Comparison of ENCODE assay signal across 8 cellular contexts in the genomic region with DNA sequence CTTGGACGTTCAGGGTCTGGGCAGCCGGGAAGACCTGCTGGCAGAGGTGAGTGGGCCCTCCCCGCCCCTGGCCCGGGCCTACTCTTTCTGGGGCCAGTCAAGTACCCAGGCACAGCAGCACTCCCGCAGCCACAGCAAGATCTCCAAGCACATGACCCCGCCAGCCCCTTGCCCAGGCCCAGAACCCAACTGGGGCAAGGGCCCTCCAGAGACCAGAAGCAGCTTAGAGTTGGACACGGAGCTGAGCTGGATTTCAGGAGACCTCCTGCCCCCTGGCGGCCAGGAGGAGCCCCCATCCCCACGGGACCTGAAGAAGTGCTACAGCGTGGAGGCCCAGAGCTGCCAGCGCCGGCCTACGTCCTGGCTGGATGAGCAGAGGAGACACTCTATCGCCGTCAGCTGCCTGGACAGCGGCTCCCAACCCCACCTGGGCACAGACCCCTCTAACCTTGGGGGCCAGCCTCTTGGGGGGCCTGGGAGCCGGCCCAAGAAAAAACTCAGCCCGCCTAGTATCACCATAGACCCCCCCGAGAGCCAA. TPM values are rescaled to one million over a fixed set of nuclear protein-coding genes. Genes with fewer than 3 reads are reported as not detected.
DNase-seq lines count a peak whose midpoint lies in the region; ATAC-seq and TF ChIP-seq lines count a peak whose summit lies in the region.

No MANE protein-coding gene starts in this region.

- no peak overlapping the region; a peak in 1 of 4 replicates for H3K4me3 ChIP-seq in SK-N-SH (ENCODE audit: low read depth in 2 of 2, low read length in 1 of 2)

- H3K4me2 ChIP-seq in SK-N-SH: no peak overlapping the region

- H2AFZ ChIP-seq in SK-N-SH (ENCODE audit: low read depth): peak overlapping the region; percentile 76; the same call in 1 of the 2 replicates

- H3K9ac ChIP-seq in SK-N-SH: no peak overlapping the region

- no peaks in the 10 kb centered on the region for H3K36me3 Mint-ChIP-seq in activated naive CD4-positive, alpha-beta T cell treated with anti-CD3 and anti-CD28 coated beads for 36 hours (ENCODE audit: low read depth)

- peaks cover 7% of the 10 kb centered on the region for H3F3A ChIP-seq in SK-N-SH (replicated peaks; ENCODE audit: insufficient read depth)

- no peaks in the 10 kb centered on the region for H3K36me3 ChIP-seq in SK-N-SH (replicated peaks in 1 of 2; ENCODE audit: control insufficient read depth in 1 of 2, insufficient read depth in 2 of 2, low read length in 1 of 2)

- peak; percentile 80 for DNase-seq in Daoy (ENCODE audit: low read depth)
- peak; percentile 62 for DNase-seq in LHCN-M2 (ENCODE audit: low read depth)
- DNase-seq in SK-N-SH: peak; percentile 93
- DNase-seq in activated naive CD4-positive, alpha-beta T cell treated with anti-CD3 and anti-CD28 coated beads for 36 hours: peak; percentile 76
- peak; percentile 85 for DNase-seq in Right ventricle myocardium superior
- DNase-seq in renal cortical epithelial cell (ENCODE audit: low read depth): peak; percentile 58

- 41% methylated on average over 7 of the region's 19 CpGs for WGBS in SK-N-SH (ENCODE audit: low lambda C conversion rate)

- H3K9me2 ChIP-seq in SK-N-SH: no peaks in the 10 kb centered on the region

- CTCF ChIA-PET in SK-N-SH (lab: Yijun Ruan, JAX): interaction anchor here (0.6 to 21.7 kb wide), 41 partner anchors 12 to 470 kb away, joined by 3 to 1212 read pairs (median 5); a partner anchor contains a TSS
- CTCF ChIA-PET in activated naive CD4-positive, alpha-beta T cell treated with anti-CD3 and anti-CD28 coated beads for 36 hours (lab: Charles Lee): interaction anchor here (0.6 to 4.4 kb wide), 24 partner anchors 9 to 200 kb away, joined by 3 to 35 read pairs (median 4); a partner anchor contains a TSS

- no peaks in the 10 kb centered on the region for H3K4me1 Mint-ChIP-seq in activated naive CD4-positive, alpha-beta T cell treated with anti-CD3 and anti-CD28 coated beads for 36 hours (ENCODE audit: low read depth)

- POLR2A ChIA-PET in SK-N-SH (lab: Yijun Ruan, JAX): interaction anchor here (0.6 to 2.2 kb wide), 8 partner anchors 34 to 1004 kb away, joined by 3 to 21 read pairs (median 4); a partner anchor contains a TSS

- H3K9me3 ChIP-seq in SK-N-SH: no peaks in the 10 kb centered on the region

- intact Hi-C loops in activated naive CD4-positive, alpha-beta T cell treated with anti-CD3 and anti-CD28 coated beads for 36 hours (cut with micrococcal nuclease): loop anchor here (1.0 to 5.0 kb wide), 4 partner anchors 64 to 148 kb away; a partner anchor contains a TSS
- intact Hi-C loops in Right ventricle myocardium superior (cut with DNase I): loop anchor here (2.0 kb wide), 1 partner anchor 75 kb away; no protein-coding TSS in a partner anchor

- peaks cover 3 to 40% of the 10 kb centered on the region in 2 experiments; a peak in 3 of 4 replicates for H3K4me1 ChIP-seq in SK-N-SH (ENCODE audit: control insufficient read depth in 1 of 2, insufficient read depth in 2 of 2, low read depth in 1 of 2, low read length in 1 of 2)

- no peaks in the 10 kb centered on the region for H3K27me3 ChIP-seq in SK-N-SH (ENCODE audit: insufficient read depth)

- H3K4me3 Mint-ChIP-seq in activated naive CD4-positive, alpha-beta T cell treated with anti-CD3 and anti-CD28 coated beads for 36 hours: no peak overlapping the region

- no peak overlapping the region for H3K27ac ChIP-seq in SK-N-SH (ENCODE audit: low read depth in 2 of 2, low read length in 1 of 2)

- no peak overlapping the region for H3K27ac Mint-ChIP-seq in activated naive CD4-positive, alpha-beta T cell treated with anti-CD3 and anti-CD28 coated beads for 36 hours

- no peaks in the 10 kb centered on the region for H3K79me2 ChIP-seq in SK-N-SH (ENCODE audit: insufficient read depth)

- TF ChIP-seq CTCF in SK-N-SH (IDR thresholded peaks at IDR 0.05): peak; percentile 96

- TF ChIP-seq RAD21 in SK-N-SH (IDR thresholded peaks at IDR 0.05; ENCODE audit: low read length): peak; percentile 98

- no peak for TF ChIP-seq EP300 in SK-N-SH (IDR thresholded peaks at IDR 0.05; ENCODE audit: borderline replicate concordance in 1 of 2, low read depth in 1 of 2, low read length in 1 of 2)

- no peaks in the 10 kb centered on the region for H3K9me3 Mint-ChIP-seq in activated naive CD4-positive, alpha-beta T cell treated with anti-CD3 and anti-CD28 coated beads for 36 hours

- ATAC-seq in Right ventricle myocardium superior (ENCODE audit: poor library complexity) (peak; percentile 88), HG03175 (IDR thresholded peaks at IDR 0.05; ENCODE audit: unreplicated experiment) (no peak), GM21786 (IDR thresholded peaks at IDR 0.05; ENCODE audit: unreplicated experiment) (no peak)

- H4K20me1 ChIP-seq in SK-N-SH (ENCODE audit: insufficient read depth): no peaks in the 10 kb centered on the region

- H3K27me3 Mint-ChIP-seq in activated naive CD4-positive, alpha-beta T cell treated with anti-CD3 and anti-CD28 coated beads for 36 hours (ENCODE audit: low read depth): peaks cover 33% of the 10 kb centered on the region

TF ChIP-seq in SK-N-SH, 30 proteins besides CTCF, POLR2A, EP300 and RAD21:
- TF ChIP-seq RCOR1 (IDR thresholded peaks at IDR 0.05; ENCODE audit: low read length): 0 out of 2 replicates have a peak, but pooled peaks have one; percentile 31
- TF ChIP-seq MEF2A (IDR thresholded peaks at IDR 0.05; ENCODE audit: borderline replicate concordance, low read depth): no peak
- TF ChIP-seq POLR2AphosphoS5 (IDR thresholded peaks at IDR 0.05; ENCODE audit: low read depth, low read length): no peak
- TF ChIP-seq RFX5 (IDR thresholded peaks at IDR 0.05; ENCODE audit: low read length): no peak
- TF ChIP-seq, protein P1, sequence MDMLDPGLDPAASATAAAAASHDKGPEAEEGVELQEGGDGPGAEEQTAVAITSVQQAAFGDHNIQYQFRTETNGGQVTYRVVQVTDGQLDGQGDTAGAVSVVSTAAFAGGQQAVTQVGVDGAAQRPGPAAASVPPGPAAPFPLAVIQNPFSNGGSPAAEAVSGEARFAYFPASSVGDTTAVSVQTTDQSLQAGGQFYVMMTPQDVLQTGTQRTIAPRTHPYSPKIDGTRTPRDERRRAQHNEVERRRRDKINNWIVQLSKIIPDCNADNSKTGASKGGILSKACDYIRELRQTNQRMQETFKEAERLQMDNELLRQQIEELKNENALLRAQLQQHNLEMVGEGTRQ (IDR thresholded peaks at IDR 0.05; ENCODE audit: borderline replicate concordance, low read depth, low read length): no peak
- no peak for TF ChIP-seq ELF1 (IDR thresholded peaks at IDR 0.05)
- no peak for TF ChIP-seq YY1 (IDR thresholded peaks at IDR 0.05; ENCODE audit: low read depth)
- 0 out of 2 replicates have a peak, but pooled peaks have one; percentile 27 for TF ChIP-seq NRF1 (IDR thresholded peaks at IDR 0.05; ENCODE audit: low read depth, low read length)
- no peak for TF ChIP-seq GATA2 (CRISPR knock-in tag; IDR thresholded peaks at IDR 0.05)
- TF ChIP-seq SMC3 (IDR thresholded peaks at IDR 0.05; ENCODE audit: low read depth, low read length): peak; percentile 100

RNA-seq across cellular contexts. Expression of a gene that starts 8.6 kb away (rescaled TPM):
- total RNA-seq in Daoy (2014; rRNA removed; shearing (Covaris generic)): 10.4 and 14.3 TPM in 2 replicates
- 4.9 and 7.6 TPM in 2 replicates for total RNA-seq in LHCN-M2 (2014; rRNA removed)
- polyA plus RNA-seq in LHCN-M2 (2012): 30.6 TPM
- 185 and 209 TPM in 2 replicates for polyA plus RNA-seq in SK-N-SH (2012; rRNA removed)
- polyA plus RNA-seq in SK-N-SH (2012; cell fraction: cytosol; rRNA removed): 29.0 and 41.5 TPM in 2 replicates
- 1,427 and 1,497 TPM in 2 replicates for polyA plus RNA-seq in SK-N-SH (2012; cell fraction: nucleus; rRNA removed)
- total RNA-seq in activated naive CD4-positive, alpha-beta T cell treated with anti-CD3 and anti-CD28 coated beads for 36 hours: not detected
- 0.43 TPM for total RNA-seq in Right ventricle myocardium superior
- total RNA-seq in renal cortical epithelial cell: 28.3 and 250 TPM in 2 replicates
